ENCODE assay signal across 2 cellular contexts in the genomic region with DNA sequence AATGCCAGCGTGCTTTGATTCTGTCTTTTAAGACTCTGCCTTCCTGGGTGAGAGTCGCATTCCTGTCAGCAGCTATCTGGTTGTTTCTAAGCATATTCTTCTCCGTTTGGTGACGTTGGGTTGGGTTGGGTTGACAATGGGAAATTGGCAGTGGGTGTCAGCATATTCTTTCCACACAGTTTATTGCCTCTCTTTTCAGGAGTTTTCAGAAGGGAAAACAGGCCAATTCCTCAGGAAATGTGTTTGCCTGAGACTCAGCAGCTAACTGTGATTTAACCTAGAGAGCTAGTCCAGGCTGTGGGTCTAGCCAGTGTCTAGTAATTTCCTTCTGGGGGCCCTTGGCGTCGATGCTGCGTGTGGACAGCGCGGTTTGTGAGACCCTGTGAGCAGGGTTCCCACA.
TF ChIP-seq lines count a peak whose summit lies in the region.

No MANE protein-coding gene starts in this region.

TF ChIP-seq in H1, 55 proteins besides CTCF, POLR2A, EP300 and RAD21:
- TF ChIP-seq PHF8 (conservative IDR thresholded peaks at IDR 0.05; ENCODE audit: low read depth, low read length), result no peak
- no peak for TF ChIP-seq YY1 (IDR thresholded peaks at IDR 0.05; ENCODE audit: low read depth, low read length)
- no peak for TF ChIP-seq SP2 (IDR thresholded peaks at IDR 0.05; ENCODE audit: low read length)
- no peak for TF ChIP-seq SUZ12 (IDR thresholded peaks at IDR 0.05; ENCODE audit: low read length)
- TF ChIP-seq RBBP5 (IDR thresholded peaks at IDR 0.05; ENCODE audit: borderline replicate concordance, low read depth, low read length), result no peak
- no peak for TF ChIP-seq FOSL1 (IDR thresholded peaks at IDR 0.05; ENCODE audit: insufficient read depth, low read depth, low read length)
- no peak for TF ChIP-seq TBP (IDR thresholded peaks at IDR 0.05; ENCODE audit: low read depth, low read length)
- TF ChIP-seq KDM1A (IDR thresholded peaks at IDR 0.05; ENCODE audit: borderline replicate concordance, low read length), result no peak
- no peak for TF ChIP-seq POLR2AphosphoS5 (IDR thresholded peaks at IDR 0.05; ENCODE audit: low read depth, low read length)
- no peak for TF ChIP-seq GABPA (IDR thresholded peaks at IDR 0.05; ENCODE audit: borderline replicate concordance, insufficient read depth, low read length)
- TF ChIP-seq, protein P1, sequence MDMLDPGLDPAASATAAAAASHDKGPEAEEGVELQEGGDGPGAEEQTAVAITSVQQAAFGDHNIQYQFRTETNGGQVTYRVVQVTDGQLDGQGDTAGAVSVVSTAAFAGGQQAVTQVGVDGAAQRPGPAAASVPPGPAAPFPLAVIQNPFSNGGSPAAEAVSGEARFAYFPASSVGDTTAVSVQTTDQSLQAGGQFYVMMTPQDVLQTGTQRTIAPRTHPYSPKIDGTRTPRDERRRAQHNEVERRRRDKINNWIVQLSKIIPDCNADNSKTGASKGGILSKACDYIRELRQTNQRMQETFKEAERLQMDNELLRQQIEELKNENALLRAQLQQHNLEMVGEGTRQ (IDR thresholded peaks at IDR 0.05; ENCODE audit: low read length), result no peak
- TF ChIP-seq CHD1 (IDR thresholded peaks at IDR 0.05; ENCODE audit: low read depth, low read length), result no peak
- no peak for TF ChIP-seq ZNF274 (IDR thresholded peaks at IDR 0.05; ENCODE audit: borderline replicate concordance, extremely low read depth, low read length)
- TF ChIP-seq JUND (IDR thresholded peaks at IDR 0.05; ENCODE audit: low read length), result no peak
- TF ChIP-seq RXRA (IDR thresholded peaks at IDR 0.05; ENCODE audit: insufficient read depth, low read depth, low read length), result no peak
- TF ChIP-seq EZH2 (IDR thresholded peaks at IDR 0.05; ENCODE audit: low read depth, low read length, severe bottlenecking), result no peak
TF ChIP-seq in H1: peak in this region for 0.

TF ChIP-seq in GM12891, 5 proteins besides CTCF, POLR2A, EP300 and RAD21 (continued from another document):
- TF ChIP-seq SPI1 (IDR thresholded peaks at IDR 0.05; ENCODE audit: low read depth, low read length), result no peak
- no peak for TF ChIP-seq PAX5 (IDR thresholded peaks at IDR 0.05; ENCODE audit: insufficient read depth, low read length, severe bottlenecking)
- TF ChIP-seq POU2F2 (IDR thresholded peaks at IDR 0.05; ENCODE audit: low read depth, low read length), result no peak
- TF ChIP-seq POLR2AphosphoS5 (IDR thresholded peaks at IDR 0.05; ENCODE audit: low read depth, low read length), result no peak
